ENCODE assay signal across 8 cellular contexts in genomic region chr4:89469930-89470375, GRCh38.
DNase-seq lines count a peak whose midpoint lies in the region; ATAC-seq and TF ChIP-seq lines count a peak whose summit lies in the region.

No MANE protein-coding gene starts in this region.

- intact Hi-C loops in posterior vena cava (cut with DNase I) = no loop called here

- ATAC-seq in GM21825 (IDR thresholded peaks at IDR 0.05; ENCODE audit: unreplicated experiment) = peak; percentile 93

- DNase-seq in GM10266 (ENCODE audit: extremely low spot score) = peak; percentile 12
- peak; percentile 88 for DNase-seq in M059J (ENCODE audit: low read depth)
- peak; percentile 98 for DNase-seq in amniotic epithelial cell (ENCODE audit: low read depth)
- DNase-seq in medulla oblongata (ENCODE audit: extremely low spot score) = peak; percentile 30
- no peak for DNase-seq in NCI-H2107 treated with DMSO at 0.1 percent for 48 hours (lab: John Stamatoyannopoulos, UW; ENCODE audit: unreplicated experiment)
- no peak for DNase-seq in NCI-H128 (lab: John Stamatoyannopoulos, UW; ENCODE audit: unreplicated experiment)
- no peak for DNase-seq in posterior vena cava (ENCODE audit: low spot score)

- no peak for TF ChIP-seq CTCF in GM10266 (IDR thresholded peaks at IDR 0.05; ENCODE audit: control insufficient read depth, insufficient read depth, low read depth, missing control alignments)

Comparison
In these comparisons a context has a peak if more than half of its experiments do, and no peak if none do; other contexts are left out.
1. DNase-seq: peak in GM10266 (single experiment), M059J (single experiment), amniotic epithelial cell (single experiment) and medulla oblongata (single experiment); none in NCI-H2107 treated with DMSO at 0.1 percent for 48 hours (single experiment), NCI-H128 (single experiment) and posterior vena cava (single experiment).